Comparison of ENCODE assay signal across 19 cellular contexts in the genomic region with DNA sequence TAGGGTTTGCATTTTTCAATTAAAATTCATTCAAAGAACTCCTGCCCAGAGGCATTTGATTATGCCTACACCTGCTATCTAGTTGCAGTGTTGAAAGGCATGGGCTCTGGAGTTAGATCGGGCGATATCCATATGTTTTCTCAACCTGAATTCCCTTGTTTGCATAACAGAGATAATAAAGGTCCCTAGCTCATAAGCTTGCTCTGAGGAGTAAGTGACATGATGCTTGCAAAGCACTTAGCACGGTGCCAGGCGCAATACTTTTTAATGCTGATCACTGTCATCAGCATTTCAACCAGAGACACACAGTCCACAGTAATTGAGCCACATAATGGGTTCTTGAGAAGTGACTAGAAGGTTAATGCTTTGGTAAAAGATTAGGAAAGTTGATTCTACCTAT.
"Had no signal": no experiment of that assay in that cellular context is flagged by ENCODE, and none has a peak within 500 bp of the region (broad histone marks: within the 10 kb centered on the region; RNA-seq: fewer than 3 reads in every experiment).

No MANE protein-coding gene starts in this region.

- DNase-seq: activated CD4-positive, alpha-beta T cell treated with anti-CD3 and anti-CD28 coated beads, Interleukin-2, amount 50 U/mL, for 1 hour; activated naive CD4-positive, alpha-beta T cell; activated T-cell treated with anti-CD3 and anti-CD28 coated beads for 4 hours; activated T-cell treated with anti-CD3 and anti-CD28 coated beads, Interleukin-2, amount 50 U/mL, for 72 hours; effector CD8-positive, alpha-beta T cell; esophagus squamous epithelium; heart right ventricle; left cardiac atrium; mammary epithelial cell; naive B cell; right cardiac atrium; stimulated activated CD4-positive, alpha-beta T cell treated with anti-CD3 and anti-CD28 coated beads, Interleukin-15, amount 100 ng/mL, for 24 hours; stimulated activated CD4-positive, alpha-beta T cell treated with anti-CD3 and anti-CD28 coated beads, Interleukin-2, amount 100 ng/mL, for 24 hours; stimulated activated naive B cell treated with anti-CD40 and anti-IgM and Interleukin-4, amounts not matched to agents 10 μg/mL and 1 μg/mL and 100 μg/mL, for 72 hours; stomach; T-helper 2 cell; thyroid gland; upper lobe of right lung had no signal

- H3K4me3 ChIP-seq: esophagus squamous epithelium, heart right ventricle, stomach, thyroid gland, upper lobe of right lung had no signal

- H3K36me3 ChIP-seq: esophagus squamous epithelium, heart right ventricle, stomach, thyroid gland, upper lobe of right lung had no signal

- H3K27ac ChIP-seq: epithelial cell of prostate, esophagus squamous epithelium, heart right ventricle, stomach, thyroid gland, upper lobe of right lung had no signal

- H3K27me3 ChIP-seq: esophagus squamous epithelium, heart right ventricle, stomach, thyroid gland, upper lobe of right lung had no signal

- H3K4me1 ChIP-seq: upper lobe of right lung had no signal

- H3K9me3 ChIP-seq: esophagus squamous epithelium, heart right ventricle, stomach, thyroid gland, upper lobe of right lung had no signal
